In genomic region chr6:157990321-157991066, GRCh38 we compare ENCODE assay signal across 2 cellular contexts.
TF ChIP-seq lines count a peak whose summit lies in the region.

No MANE protein-coding gene starts in this region.

TF ChIP-seq in SK-N-SH, 30 proteins besides CTCF, POLR2A, EP300 and RAD21 (continued from another document):
- TF ChIP-seq REST (IDR thresholded peaks at IDR 0.05; ENCODE audit: low read depth, low read length), result no peak
- TF ChIP-seq SMC3 (IDR thresholded peaks at IDR 0.05; ENCODE audit: low read depth, low read length), result no peak
- no peak for TF ChIP-seq RFX5 (IDR thresholded peaks at IDR 0.05; ENCODE audit: low read length)
- TF ChIP-seq USF2 (IDR thresholded peaks at IDR 0.05; ENCODE audit: borderline replicate concordance, low read depth, low read length), result no peak
- TF ChIP-seq FOXM1 (IDR thresholded peaks at IDR 0.05; ENCODE audit: low read depth), result no peak

TF ChIP-seq in SK-N-SH treated with all-trans-retinoic acid at 6 μM for 48 hours, 23 proteins besides CTCF, POLR2A, EP300 and RAD21 (continued from another document):
- TF ChIP-seq PPARA (CRISPR knock-in tag; IDR thresholded peaks at IDR 0.05; ENCODE audit: borderline replicate concordance), result no peak
- TF ChIP-seq CSRNP3 (CRISPR knock-in tag; IDR thresholded peaks at IDR 0.05), result no peak
- TF ChIP-seq ZNF70 (CRISPR knock-in tag; IDR thresholded peaks at IDR 0.05), result no peak
- no peak for TF ChIP-seq BACH2 (CRISPR knock-in tag; IDR thresholded peaks at IDR 0.05; ENCODE audit: borderline replicate concordance)
- TF ChIP-seq ZFP30 (CRISPR knock-in tag; IDR thresholded peaks at IDR 0.05), result no peak
- TF ChIP-seq PATZ1 (CRISPR knock-in tag; IDR thresholded peaks at IDR 0.05; ENCODE audit: borderline replicate concordance), result no peak
- TF ChIP-seq ZC3H10 (CRISPR knock-in tag; IDR thresholded peaks at IDR 0.05), result no peak
- no peak for TF ChIP-seq SNAI2 (CRISPR knock-in tag; IDR thresholded peaks at IDR 0.05)
- no peak for TF ChIP-seq ZFP3 (CRISPR knock-in tag; IDR thresholded peaks at IDR 0.05)
